Comparison of ENCODE assay signal across 8 cellular contexts in the genomic region with DNA sequence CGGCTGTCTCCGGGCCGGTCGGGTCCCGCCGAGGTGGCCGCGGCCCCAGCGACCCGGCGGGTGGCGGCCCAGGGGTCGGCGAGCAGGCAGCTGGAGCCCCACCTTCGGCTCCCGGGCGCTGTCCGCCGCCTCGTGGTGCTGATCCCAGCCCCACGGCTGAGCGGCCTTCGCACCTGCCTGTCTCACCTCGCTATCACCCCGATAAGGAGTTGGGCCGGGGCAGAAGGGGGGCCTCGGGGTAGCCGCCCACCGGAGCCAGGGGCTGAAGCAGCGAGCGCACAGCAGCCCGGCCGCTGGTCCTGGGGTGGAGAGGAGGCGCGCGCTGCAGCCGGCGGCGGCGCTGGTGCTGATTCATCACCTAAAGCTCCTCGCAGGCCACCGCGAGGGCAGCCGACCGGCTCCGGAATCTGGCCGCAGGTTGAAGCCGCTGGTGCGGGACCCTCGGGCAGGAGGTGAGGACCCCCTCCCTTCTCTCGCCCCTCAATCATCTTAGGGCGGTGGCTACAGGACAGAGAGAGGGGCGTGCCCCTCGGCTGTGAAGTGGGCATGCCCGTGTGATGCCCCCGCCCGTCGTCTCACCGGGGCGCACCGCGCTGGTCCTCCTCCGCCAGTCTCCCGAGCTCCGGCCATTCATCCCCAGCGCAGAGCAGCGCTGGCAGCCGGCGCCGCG. TPM values are rescaled to one million over a fixed set of nuclear protein-coding genes. Genes with fewer than 3 reads are reported as not detected.
A peak's percentile ranks its signal among the peaks of the same experiment; 100 is the strongest.
DNase-seq lines count a peak whose midpoint lies in the region; ATAC-seq and TF ChIP-seq lines count a peak whose summit lies in the region.

No MANE protein-coding gene starts in this region.

- H3K27me3 Mint-ChIP-seq in CD4-positive, alpha-beta T cell, result peaks cover 65% of the 10 kb centered on the region

- intact Hi-C loops in CD4-positive, alpha-beta T cell (cut with DNase I, micrococcal nuclease), result no loop called here

- H3K27me3 ChIP-seq in CD4-positive, alpha-beta T cell (ENCODE audit: control insufficient read depth, insufficient read depth, low read length), result peaks cover 84% of the 10 kb centered on the region
- H3K27me3 ChIP-seq in neuron (ENCODE audit: insufficient read depth, low read length), result peaks cover 20% of the 10 kb centered on the region

- peak overlapping the region; percentile 97 for H2AFZ ChIP-seq in neuron (ENCODE audit: low read depth, low read length)

- H3K9me3 ChIP-seq in CD4-positive, alpha-beta T cell (ENCODE audit: control insufficient read depth, low read length), result no peaks in the 10 kb centered on the region
- no peaks in the 10 kb centered on the region for H3K9me3 ChIP-seq in neuron (ENCODE audit: low read length)

- peaks cover 4% of the 10 kb centered on the region for H3K4me1 Mint-ChIP-seq in CD4-positive, alpha-beta T cell (ENCODE audit: low read depth)

- H3K4me1 ChIP-seq in neuron (ENCODE audit: insufficient read depth, low read length), result peaks cover 24% of the 10 kb centered on the region

- no peak overlapping the region for H3K27ac ChIP-seq in CD4-positive, alpha-beta T cell (ENCODE audit: low read depth, low read length)

- H3K4me3 ChIP-seq in fibroblast of the aortic adventitia (ENCODE audit: low read depth, low read length) (peak overlapping the region; percentile 22), neuron (ENCODE audit: low read length) (peak overlapping the region; percentile 76)

- no peaks in the 10 kb centered on the region for H3K36me3 Mint-ChIP-seq in CD4-positive, alpha-beta T cell (ENCODE audit: low read depth)

- H3K4me3 Mint-ChIP-seq in CD4-positive, alpha-beta T cell, result no peak overlapping the region

- H3K27ac Mint-ChIP-seq in CD4-positive, alpha-beta T cell, result no peak overlapping the region

- CTCF ChIA-PET in CD4-positive, alpha-beta T cell (lab: Charles Lee), result no interaction called here

- TF ChIP-seq CTCF in CD4-positive, alpha-beta T cell (IDR thresholded peaks at IDR 0.05), result no peak
- no peak for TF ChIP-seq CTCF in fibroblast of the aortic adventitia (IDR thresholded peaks at IDR 0.05; ENCODE audit: insufficient read depth, low read length)

- H3K9me3 Mint-ChIP-seq in CD4-positive, alpha-beta T cell, result no peaks in the 10 kb centered on the region

- H3K36me3 ChIP-seq in neuron (ENCODE audit: insufficient read depth, low read length), result no peaks in the 10 kb centered on the region

- POLR2A ChIA-PET in CD4-positive, alpha-beta T cell (lab: Charles Lee), result no interaction called here

- DNase-seq in CD4-positive, alpha-beta T cell, result peak in 3 of 10 experiments; percentile 7 to 12 (median 9)
- DNase-seq in HK-2 (ENCODE audit: unreplicated experiment), result peak; percentile 76
- DNase-seq in activated CD4-positive, alpha-beta T cell treated with anti-CD3 and anti-CD28 coated beads, Interleukin-2, amount 50 U/mL, for 48 hours, result peak; percentile 31 to 34
- peak; percentile 10 for DNase-seq in fibroblast of the aortic adventitia (ENCODE audit: low read depth)
- no peak for DNase-seq in KG1 (lab: John Stamatoyannopoulos, UW)
- no peak for DNase-seq in NK-92 treated with Interleukin-12 subunit alpha and Interleukin-12 subunit beta, amount 100 ng/mL, for 24 hours (lab: John Stamatoyannopoulos, UW)
- DNase-seq in NCI-H187 treated with DMSO at 0.1 percent for 48 hours (lab: John Stamatoyannopoulos, UW), result no peak

- peak; percentile 46 for ATAC-seq in CD4-positive, alpha-beta T cell (ENCODE audit: poor library complexity)

RNA-seq across cellular contexts. Expression of gene TRIM67, which starts 0.6 kb away (rescaled TPM):
- not detected for total RNA-seq in CD4-positive, alpha-beta T cell
- not detected in 2 replicates for total RNA-seq in fibroblast of the aortic adventitia (ENCODE audit: low replicate concordance)

Comparison
In these comparisons a context has a peak if more than half of its experiments do, and no peak if none do; other contexts are left out.
1. DNase-seq: peak in HK-2 (single experiment), activated CD4-positive, alpha-beta T cell treated with anti-CD3 and anti-CD28 coated beads, Interleukin-2, amount 50 U/mL, for 48 hours (2 of 2) and fibroblast of the aortic adventitia (single experiment); none in KG1 (single experiment), NK-92 treated with Interleukin-12 subunit alpha and Interleukin-12 subunit beta, amount 100 ng/mL, for 24 hours (single experiment) and NCI-H187 treated with DMSO at 0.1 percent for 48 hours (single experiment).